ENCODE assay signal across 16 cellular contexts in the genomic region with DNA sequence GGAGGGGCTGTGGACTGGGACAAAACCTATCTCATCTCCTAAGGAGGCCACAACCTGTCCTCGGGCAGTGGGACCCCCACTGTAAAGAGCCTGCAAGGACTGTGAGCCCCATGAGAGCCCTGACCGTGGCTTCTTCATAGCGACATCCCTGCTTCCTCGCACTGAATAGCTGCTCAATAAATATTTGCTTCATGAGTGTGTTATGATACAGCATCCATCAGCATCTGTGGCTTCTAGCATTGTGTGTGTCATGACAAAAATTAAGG. TPM values are rescaled to one million over a fixed set of nuclear protein-coding genes. Genes with fewer than 3 reads are reported as not detected.
A peak's percentile ranks its signal among the peaks of the same experiment; 100 is the strongest.
DNase-seq lines count a peak whose midpoint lies in the region; TF ChIP-seq lines count a peak whose summit lies in the region.
"Had no signal": no experiment of that assay in that cellular context is flagged by ENCODE, and none has a peak within 500 bp of the region (broad histone marks: within the 10 kb centered on the region; RNA-seq: fewer than 3 reads in every experiment).

No MANE protein-coding gene starts in this region.

- peak; percentile 50 for DNase-seq in activated effector memory CD4-positive, alpha-beta T cell treated with anti-CD3 and anti-CD28 coated beads, Interleukin-2, amount 50 U/mL, for 16 hours
- no peak for DNase-seq in activated effector memory CD4-positive, alpha-beta T cell treated with Interleukin-2 at 50 U/mL for 16 hours
- DNase-seq in coronary artery (ENCODE audit: low spot score) (peak; percentile 17), nephron progenitor cell (no peak), tibial artery (no peak), mucosa of gallbladder (ENCODE audit: low spot score) (no peak), NCI-H1048 (lab: John Stamatoyannopoulos, UW) (no peak)
- DNase-seq: C1 segment of cervical spinal cord; CD4-positive, alpha-beta memory T cell; DMS79; GOT3; H9; IMR-90 had no signal

- no peak overlapping the region for H3K4me3 ChIP-seq in coronary artery
- H3K4me3 ChIP-seq in tibial artery = no peak overlapping the region

- H3K27me3 ChIP-seq in tibial artery = peaks cover 0 to 13% of the 10 kb centered on the region in 2 donors

- H3K27ac ChIP-seq in coronary artery (no peak overlapping the region), tibial artery (no peak overlapping the region)

- peaks cover 12% of the 10 kb centered on the region for H3K27me3 Mint-ChIP-seq in nephron progenitor cell (ENCODE audit: low read depth, poor library complexity)
- H3K27me3 Mint-ChIP-seq: B cell had no signal

- H3K9me3 ChIP-seq in tibial artery = no peaks in the 10 kb centered on the region

- no peaks in the 10 kb centered on the region for H3K9me3 Mint-ChIP-seq in nephron progenitor cell
- H3K9me3 Mint-ChIP-seq: CD4-positive, alpha-beta memory T cell; H9 had no signal

- TF ChIP-seq CTCF in coronary artery (IDR thresholded peaks at IDR 0.05) (no peak), nephron progenitor cell (IDR thresholded peaks at IDR 0.05) (no peak), tibial artery (IDR thresholded peaks at IDR 0.05) (no peak)

- no peaks in the 10 kb centered on the region for H3K4me1 ChIP-seq in tibial artery

- peaks cover 31% of the 10 kb centered on the region for H3K4me1 Mint-ChIP-seq in nephron progenitor cell
- H3K4me1 Mint-ChIP-seq: B cell had no signal

- no peaks in the 10 kb centered on the region for H3K36me3 Mint-ChIP-seq in nephron progenitor cell (ENCODE audit: low read depth)
- H3K36me3 Mint-ChIP-seq: CD4-positive, alpha-beta memory T cell had no signal

- H3K4me3 Mint-ChIP-seq in nephron progenitor cell = no peak overlapping the region
- H3K4me3 Mint-ChIP-seq: B cell, H9 had no signal

- H3K27ac Mint-ChIP-seq in nephron progenitor cell = peak overlapping the region; percentile 68
- H3K27ac Mint-ChIP-seq: B cell had no signal

- H3K36me3 ChIP-seq in tibial artery = no peaks in the 10 kb centered on the region

- intact Hi-C loops in tibial artery (cut with DNase I; ENCODE audit: low total_unique reads) = no loop called here

RNA-seq across cellular contexts. Expression of a gene that starts 40.5 kb away (rescaled TPM):
- total RNA-seq in mucosa of gallbladder = 13.2 TPM
- total RNA-seq: A172, H9, HT-29, IMR-90 had no signal

RNA-seq across cellular contexts. Expression of a gene that starts 59.0 kb away (rescaled TPM):
- 47.4 TPM for total RNA-seq in mucosa of gallbladder

Comparison
In these comparisons a context has a peak if more than half of its experiments do, and no peak if none do; other contexts are left out.
1. DNase-seq: peak in activated effector memory CD4-positive, alpha-beta T cell treated with anti-CD3 and anti-CD28 coated beads, Interleukin-2, amount 50 U/mL, for 16 hours (single experiment) and coronary artery (single experiment); none in activated effector memory CD4-positive, alpha-beta T cell treated with Interleukin-2 at 50 U/mL for 16 hours (single experiment), nephron progenitor cell (single experiment), tibial artery (0 of 2), mucosa of gallbladder (single experiment) and NCI-H1048 (single experiment).